ENCODE assay signal across 7 cellular contexts in the genomic region with DNA sequence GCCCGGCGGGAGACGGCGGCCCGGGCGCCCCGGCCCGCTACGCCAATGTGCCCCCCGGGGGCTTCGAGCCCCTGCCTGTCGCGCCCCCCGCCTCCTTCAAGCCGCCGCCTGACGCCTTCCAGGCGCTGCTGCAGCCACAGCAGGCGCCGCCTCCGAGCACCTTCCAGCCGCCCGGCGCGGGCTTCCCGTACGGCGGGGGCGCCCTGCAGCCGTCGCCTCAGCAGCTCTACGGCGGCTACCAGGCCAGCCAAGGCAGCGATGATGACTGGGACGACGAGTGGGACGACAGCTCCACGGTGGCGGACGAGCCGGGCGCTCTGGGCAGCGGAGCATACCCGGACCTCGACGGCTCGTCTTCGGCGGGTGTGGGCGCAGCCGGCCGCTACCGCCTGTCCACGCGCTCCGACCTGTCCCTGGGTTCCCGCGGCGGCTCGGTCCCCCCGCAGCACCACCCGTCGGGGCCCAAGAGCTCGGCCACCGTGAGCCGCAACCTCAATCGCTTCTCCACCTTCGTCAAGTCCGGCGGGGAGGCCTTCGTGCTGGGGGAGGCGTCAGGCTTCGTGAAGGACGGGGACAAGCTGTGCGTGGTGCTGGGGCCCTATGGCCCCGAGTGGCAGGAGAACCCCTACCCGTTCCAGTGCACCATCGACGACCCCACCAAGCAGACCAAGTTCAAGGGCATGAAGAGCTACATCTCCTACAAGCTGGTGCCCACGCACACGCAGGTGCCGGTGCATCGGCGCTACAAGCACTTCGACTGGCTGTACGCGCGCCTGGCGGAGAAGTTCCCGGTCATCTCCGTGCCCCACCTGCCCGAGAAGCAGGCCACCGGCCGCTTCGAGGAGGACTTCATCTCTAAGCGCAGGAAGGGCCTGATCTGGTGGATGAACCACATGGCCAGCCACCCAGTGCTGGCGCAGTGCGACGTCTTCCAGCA. TPM values are rescaled to one million over a fixed set of nuclear protein-coding genes. Genes with fewer than 3 reads are reported as not detected.
DNase-seq lines count a peak whose midpoint lies in the region; ATAC-seq, FAIRE-seq and TF ChIP-seq lines count a peak whose summit lies in the region.

No MANE protein-coding gene starts in this region.

- TF ChIP-seq CTCF in pancreas (IDR thresholded peaks at IDR 0.05): no peak

- H3K4me1 ChIP-seq in pancreas (peaks cover 5 to 32% (median 15%) of the 10 kb centered on the region in 3 donors), urinary bladder (ENCODE audit: insufficient read depth) (no peaks in the 10 kb centered on the region)

- H3K4me3 ChIP-seq in pancreas (peak overlapping the region; percentile 88 to 99 (median 96)), urinary bladder (ENCODE audit: low read depth, low read length) (peak overlapping the region; percentile 100)

- no peaks in the 10 kb centered on the region for H3K27me3 ChIP-seq in pancreas

- no peaks in the 10 kb centered on the region for H3K36me3 ChIP-seq in pancreas
- no peaks in the 10 kb centered on the region for H3K36me3 ChIP-seq in urinary bladder (ENCODE audit: insufficient read depth)

- H3K27ac ChIP-seq in pancreas (peak overlapping the region; percentile 91 to 96 (median 93)), urinary bladder (ENCODE audit: low read depth) (peak overlapping the region; percentile 91)

- ATAC-seq in GM18867 (IDR thresholded peaks at IDR 0.05; ENCODE audit: unreplicated experiment) (peak; percentile 28), HG02973 (IDR thresholded peaks at IDR 0.05; ENCODE audit: unreplicated experiment) (peak; percentile 23), pancreas (peak; percentile 69 to 83 (median 74))

- intact Hi-C loops in pancreas (cut with DNase I): loop anchor here in 2 of 3 donors (5.0 to 10.0 kb wide), 3 partner anchors 236 to 329 kb away; no protein-coding TSS in a partner anchor

- WGBS in pancreas, 2 donors: 22 to 28% methylated on average over 79 to 99 of the region's 99 CpGs
- WGBS in urinary bladder: 28% methylated on average over 99 of the region's 99 CpGs

- DNase-seq in activated gamma-delta T cell treated with Interleukin-2 at 50 U/mL for 16 hours (peak; percentile 52), glomerular visceral epithelial cell (ENCODE audit: extremely low spot score) (peak; percentile 51), pancreas (peak; percentile 53 to 90 (median 70))

- no peaks in the 10 kb centered on the region for H3K9me3 ChIP-seq in pancreas

- FAIRE-seq in pancreas (lab: Jason Lieb, UNC): no peak

TF ChIP-seq in PFSK-1, 5 proteins besides CTCF, POLR2A, EP300 and RAD21:
- TF ChIP-seq TAF1 (IDR thresholded peaks at IDR 0.05; ENCODE audit: borderline replicate concordance, insufficient read depth, low read length) (no peak), FOXP2 (optimal IDR thresholded peaks at IDR 0.05; ENCODE audit: borderline replicate concordance, extremely low read depth, extremely low read length, insufficient read depth) (peak; percentile 26)

RNA-seq across cellular contexts. Expression of a gene that starts 0.9 kb away (rescaled TPM):
- 42.9 TPM for polyA plus RNA-seq in PFSK-1 (2012; ENCODE audit: insufficient read length, low read depth)
- total RNA-seq in pancreas (10 to 100 TPM; 10.2 to 20.0 (median 14.3) TPM), urinary bladder (43.6 TPM)
- polyA plus RNA-seq in pancreas (1 to 10 TPM; 2.9 to 4.7 TPM), urinary bladder (17.2 TPM)

Comparison
In these comparisons a context has a peak if more than half of its experiments do, and no peak if none do; other contexts are left out.
1. Peak in every context shown above with its lines: DNase-seq, ATAC-seq, H3K4me3 ChIP-seq and H3K27ac ChIP-seq.
2. ATAC-seq: peak in every context shown above with its lines; median percentile 74 in pancreas; 28 in GM18867; 23 in HG02973.